Comparison of ENCODE assay signal across 8 cellular contexts in genomic region chr18:63971320-63972071, GRCh38. TPM values are rescaled to one million over a fixed set of nuclear protein-coding genes. Genes with fewer than 3 reads are reported as not detected.
DNase-seq lines count a peak whose midpoint lies in the region; ATAC-seq and TF ChIP-seq lines count a peak whose summit lies in the region.

No MANE protein-coding gene starts in this region.

- H3K27ac ChIP-seq in Peyer's patch (peak overlapping the region; percentile 90 to 99 (median 96)), esophagus muscularis mucosa (replicated peaks in 1 of 4) (peak overlapping the region; percentile 89 to 97 (median 93))

- peak overlapping the region in 2 of 4 donors; percentile 71 to 85 for H3K4me3 ChIP-seq in Peyer's patch
- H3K4me3 ChIP-seq in esophagus muscularis mucosa: peak overlapping the region; percentile 65 to 81 (median 76)

- intact Hi-C loops in esophagus muscularis mucosa (cut with DNase I): loop anchor here (10.0 kb wide), 1 partner anchor 1447 kb away; the partner anchor contains the start of gene ZCCHC2

- H3K27me3 ChIP-seq in Peyer's patch (no peaks in the 10 kb centered on the region), esophagus muscularis mucosa (no peaks in the 10 kb centered on the region)

- peak overlapping the region; percentile 80 for H3K9ac ChIP-seq in ES-I3 (ENCODE audit: low read depth, low read length)

- ATAC-seq in HG03457 (IDR thresholded peaks at IDR 0.05; ENCODE audit: unreplicated experiment) (no peak), HG02973 (IDR thresholded peaks at IDR 0.05; ENCODE audit: unreplicated experiment) (no peak)

- H3K9me3 ChIP-seq in ES-I3 (ENCODE audit: control insufficient read depth, insufficient read depth, low read length) (no peaks in the 10 kb centered on the region), Peyer's patch (no peaks in the 10 kb centered on the region), esophagus muscularis mucosa (no peaks in the 10 kb centered on the region)

- TF ChIP-seq CTCF in Peyer's patch (IDR thresholded peaks at IDR 0.05): no peak
- TF ChIP-seq CTCF in esophagus muscularis mucosa (IDR thresholded peaks at IDR 0.05): no peak

- no peak for TF ChIP-seq EP300 in esophagus muscularis mucosa (IDR thresholded peaks at IDR 0.05)

- H3K4me1 ChIP-seq in ES-I3 (ENCODE audit: insufficient read depth, low read length) (0 out of 2 replicates have a peak, but pooled peaks cover 7% of the 10 kb centered on the region), Peyer's patch (peaks cover 0 to 8% (median 2%) of the 10 kb centered on the region in 4 donors), esophagus muscularis mucosa (peaks cover 5 to 17% (median 15%) of the 10 kb centered on the region in 4 donors)

- no peaks in the 10 kb centered on the region for H3K36me3 ChIP-seq in ES-I3 (ENCODE audit: insufficient read depth, low read length)
- no peaks in the 10 kb centered on the region for H3K36me3 ChIP-seq in Peyer's patch
- H3K36me3 ChIP-seq in esophagus muscularis mucosa: no peaks in the 10 kb centered on the region

- DNase-seq in Peyer's patch (no peak), esophagus muscularis mucosa (ENCODE audit: extremely low spot score) (no peak), pons (ENCODE audit: low spot score) (peak; percentile 56), NCI-H526 (lab: John Stamatoyannopoulos, UW) (no peak), A172 (ENCODE audit: low spot score) (no peak)

- TF ChIP-seq POLR2A in Peyer's patch (IDR thresholded peaks at IDR 0.05) (no peak), esophagus muscularis mucosa (IDR thresholded peaks at IDR 0.05; ENCODE audit: low read depth) (no peak)

- WGBS in esophagus muscularis mucosa: 76% methylated on average over 13 of the region's 13 CpGs

RNA-seq across cellular contexts. Expression of gene SERPINB8, which starts 1.6 kb away (rescaled TPM):
- total RNA-seq in Peyer's patch: 10 to 100 TPM in 3 of 4 donors, 1 to 10 TPM in 1; 6.6 to 20.2 (median 14.0) TPM
- total RNA-seq in esophagus muscularis mucosa: 10 to 100 TPM in 2 of 4 donors, 1 to 10 TPM in 2; 6.2 to 18.4 (median 11.1) TPM
- total RNA-seq in A172 (2014; rRNA removed; shearing (Covaris generic)): 3.3 and 10.9 TPM in 2 replicates

RNA-seq across cellular contexts. Expression of gene HMSD, which starts 22.4 kb away (rescaled TPM):
- total RNA-seq in Peyer's patch: not detected
- not detected for total RNA-seq in esophagus muscularis mucosa
- total RNA-seq in A172 (2014; rRNA removed; shearing (Covaris generic)): 0.12 TPM in 1 of 2 replicates, not detected in the other
